1 cellular context compared by ENCODE assay signal in genomic region chr11:67428052-67429001, GRCh38.
TF ChIP-seq lines count a peak whose summit lies in the region.

Gene RPS6KB2, plus strand, starts transcription at chr11:67428494. Its CDS starts 52 bp downstream, at chr11:67428546.

TF ChIP-seq in K562, 482 proteins besides CTCF, POLR2A, EP300 and RAD21 (continued from another document):
- TF ChIP-seq ZNF347 (CRISPR knock-in tag; IDR thresholded peaks at IDR 0.05; ENCODE audit: low read depth): no peak
- TF ChIP-seq BHLHE40 (IDR thresholded peaks at IDR 0.05; ENCODE audit: low read length): peak; percentile 32; the same call in 1 of the 2 replicates
- peak; percentile 87 to 90 for TF ChIP-seq NRF1 (conservative IDR thresholded peaks at IDR 0.05 in 1 of 2, IDR thresholded peaks at IDR 0.05 in 1 of 2)
- no peak for TF ChIP-seq MEF2D (tag; conservative IDR thresholded peaks at IDR 0.05; ENCODE audit: low read depth)
- no peak for TF ChIP-seq ZNF57 (CRISPR knock-in tag; IDR thresholded peaks at IDR 0.05)
- peak; percentile 75 for TF ChIP-seq GMEB1 (CRISPR knock-in tag; IDR thresholded peaks at IDR 0.05)
- peak; percentile 6; the same call in 1 of the 2 replicates for TF ChIP-seq IRF9 (tag; IDR thresholded peaks at IDR 0.05)
- no peak for TF ChIP-seq ADNP (tag; IDR thresholded peaks at IDR 0.05)
- peak; percentile 95 for TF ChIP-seq SIN3B (IDR thresholded peaks at IDR 0.05; ENCODE audit: low read depth)
- TF ChIP-seq YY1 (IDR thresholded peaks at IDR 0.05; ENCODE audit: borderline replicate concordance in 1 of 3, control insufficient read depth in 1 of 3, extremely low read depth in 1 of 3, insufficient read depth in 3 of 3, insufficient read length in 1 of 3, insufficient replicate concordance in 2 of 3, low read depth in 1 of 3, low read length in 2 of 3): peak; percentile 94 to 99 (median 99)
- TF ChIP-seq ZKSCAN1 (IDR thresholded peaks at IDR 0.05; ENCODE audit: low read depth, low read length): peak; percentile 38; the same call in 1 of the 2 replicates
- no peak for TF ChIP-seq ELF4 (CRISPR knock-in tag; IDR thresholded peaks at IDR 0.05)
